In genomic region chr12:50747817-50748216, GRCh38 we compare ENCODE assay signal across 18 cellular contexts. TPM values are rescaled to one million over a fixed set of nuclear protein-coding genes. Genes with fewer than 3 reads are reported as not detected.
DNase-seq lines count a peak whose midpoint lies in the region; ATAC-seq, FAIRE-seq and TF ChIP-seq lines count a peak whose summit lies in the region.
"Had no signal": no experiment of that assay in that cellular context is flagged by ENCODE, and none has a peak within 500 bp of the region (broad histone marks: within the 10 kb centered on the region; RNA-seq: fewer than 3 reads in every experiment).

No MANE protein-coding gene starts in this region.

- TF ChIP-seq EP300 in K562 (IDR thresholded peaks at IDR 0.05; ENCODE audit: low read length) = no peak

- no peaks in the 10 kb centered on the region for H3K9me2 ChIP-seq in GM23338 (ENCODE audit: insufficient read depth)

- H3K4me3 ChIP-seq in GM23338 = no peak overlapping the region
- no peak overlapping the region for H3K4me3 ChIP-seq in K562
- no peak overlapping the region for H3K4me3 ChIP-seq in gastrocnemius medialis

- 84% methylated on average over 1 of the region's 1 CpG for WGBS in K562 (ENCODE audit: insufficient coverage, low coverage, missing lambda C conversion rate)

- H3K27ac Mint-ChIP-seq in GM23338 = no peak overlapping the region

- peak; percentile 42; the same call in 2 of the 3 replicates for ATAC-seq in GM23338
- ATAC-seq in K562 = no peak
- no peak for ATAC-seq in gastrocnemius medialis
- no peak for ATAC-seq in GM19397 (IDR thresholded peaks at IDR 0.05; ENCODE audit: unreplicated experiment)
- ATAC-seq: HCT116 had no signal

- no peaks in the 10 kb centered on the region for H3K9me1 ChIP-seq in K562 (ENCODE audit: control insufficient read depth, insufficient read depth, low read length)

- intact Hi-C loops in K562 (cut with micrococcal nuclease) = no loop called here
- intact Hi-C loops in gastrocnemius medialis (cut with DNase I; ENCODE audit: low total_unique reads) = no loop called here

- FAIRE-seq in K562 (lab: Jason Lieb, UNC) = peak; percentile 11

- CTCF ChIA-PET in K562 (lab: Yijun Ruan, JAX; ENCODE audit: low intra/inter-chr PET ratio) = interaction anchor here (0.6 kb wide), 1 partner anchor 84 kb away, joined by 3 read pairs; no protein-coding TSS in a partner anchor

- TF ChIP-seq RAD21 in K562 (CRISPR knock-in tag; conservative IDR thresholded peaks at IDR 0.05 in 1 of 2, IDR thresholded peaks at IDR 0.05 in 1 of 2) = no peak

- peak; percentile 54 for DNase-seq in GM23338 (ENCODE audit: low spot score)
- no peak for DNase-seq in K562 (ENCODE audit: extremely low read depth in 1 of 4, low spot score in 3 of 4)
- DNase-seq in islet precursor cell = peak; percentile 89
- DNase-seq in gastrocnemius medialis = no peak
- no peak for DNase-seq in NCI-H446 (lab: John Stamatoyannopoulos, UW)
- no peak for DNase-seq in DMS79 (lab: John Stamatoyannopoulos, UW)
- DNase-seq in SKM-1 (lab: John Stamatoyannopoulos, UW; ENCODE audit: unreplicated experiment) = no peak
- DNase-seq: C1 segment of cervical spinal cord, DMS 273 treated with DMSO at 0.1 percent for 48 hours, EL, KBM-7, NCI-H1436, NCI-H2029 treated with DMSO at 0.1 percent for 48 hours, NCI-H2171 treated with DMSO at 0.1 percent for 48 hours, NCI-H510A, NCI-H82 had no signal

- no peak overlapping the region for H3K4me2 ChIP-seq in GM23338
- no peak overlapping the region for H3K4me2 ChIP-seq in K562 (ENCODE audit: insufficient read depth, low read length)

- H2AFZ ChIP-seq in GM23338 = no peak overlapping the region
- H2AFZ ChIP-seq in K562 (ENCODE audit: low read depth, low read length) = no peak overlapping the region

- H3K27me3 ChIP-seq in GM23338 (ENCODE audit: insufficient read depth) (no peaks in the 10 kb centered on the region), K562 (ENCODE audit: control insufficient read depth in 2 of 2, insufficient read depth in 2 of 2, low read length in 2 of 2) (no peaks in the 10 kb centered on the region), gastrocnemius medialis (no peaks in the 10 kb centered on the region)

- H3K4me1 ChIP-seq in GM23338 (ENCODE audit: insufficient read depth) (no peaks in the 10 kb centered on the region; the same call in 1 of the 2 replicates), K562 (replicated peaks in 1 of 2; ENCODE audit: control insufficient read depth in 2 of 2, insufficient read depth in 2 of 2, low read length in 2 of 2) (peaks cover 0 to 16% of the 10 kb centered on the region in 2 experiments; a peak in 4 of 5 replicates), gastrocnemius medialis (peaks cover 13 to 26% of the 10 kb centered on the region in 2 donors)

- no peak overlapping the region for H3K9ac ChIP-seq in K562 (ENCODE audit: insufficient read depth in 1 of 2, low read depth in 2 of 2, low read length in 2 of 2)

- H4K20me1 ChIP-seq in GM23338 (replicated peaks; ENCODE audit: insufficient read depth) = 0 out of 2 replicates have a peak, but pooled peaks cover 6% of the 10 kb centered on the region
- H4K20me1 ChIP-seq in K562 (replicated peaks; ENCODE audit: control insufficient read depth, insufficient read depth, low read length) = no peaks in the 10 kb centered on the region

- H3K79me2 ChIP-seq in GM23338 (replicated peaks; ENCODE audit: insufficient read depth) (no peaks in the 10 kb centered on the region), K562 (ENCODE audit: control insufficient read depth, insufficient read depth, low read length) (no peaks in the 10 kb centered on the region)

- in situ Hi-C loops in K562 (cut with MboI) = loop anchor here (10.0 kb wide), 1 partner anchor 243 kb away; the partner anchor contains the start of gene DIP2B
- in situ Hi-C loops in gastrocnemius medialis (cut with MboI; ENCODE audit: low sequenced_read_pairs in 4 of 4) = loop anchor here in 1 of 4 donors (25.0 kb wide), 1 partner anchor 236 kb away; the partner anchor contains the start of gene DIP2B

- no TSS peak for BruUV-seq in K562 (replicated peaks; lab: Mats Ljungman, UMichigan)

- H3K9me3 ChIP-seq in K562 (replicated peaks; ENCODE audit: control insufficient read depth, insufficient read depth, low read depth, low read length) = no peaks in the 10 kb centered on the region
- no peaks in the 10 kb centered on the region for H3K9me3 ChIP-seq in gastrocnemius medialis

- POLR2A ChIA-PET in K562 (lab: Yijun Ruan, JAX) = no interaction called here

- H3F3A ChIP-seq in GM23338 (replicated peaks; ENCODE audit: low read depth) = peaks cover 3% of the 10 kb centered on the region; the same call in 1 of the 2 replicates

- H3K27me3 Mint-ChIP-seq in GM23338 (ENCODE audit: insufficient read depth, low read depth, poor library complexity) = peaks cover 4% of the 10 kb centered on the region

- H3K27ac ChIP-seq in GM23338 (ENCODE audit: low read depth) (peak overlapping the region; percentile 29; the same call in 1 of the 2 replicates), K562 (ENCODE audit: extremely low read depth, low read depth, low read length) (no peak overlapping the region), gastrocnemius medialis (peak overlapping the region; percentile 69 to 89 (median 78))

- H3K36me3 ChIP-seq in GM23338 (ENCODE audit: insufficient read depth) (no peaks in the 10 kb centered on the region; the same call in 1 of the 2 replicates), K562 (ENCODE audit: control insufficient read depth, insufficient read depth, low read length) (peaks cover 41% of the 10 kb centered on the region; the same call in 2 of the 3 replicates), gastrocnemius medialis (peaks cover 0 to 49% of the 10 kb centered on the region in 2 donors)

- TF ChIP-seq POLR2A in K562 (conservative IDR thresholded peaks at IDR 0.05) (no peak), gastrocnemius medialis (IDR thresholded peaks at IDR 0.05) (no peak)

- no peaks in the 10 kb centered on the region for H3K9me3 Mint-ChIP-seq in GM23338

- TF ChIP-seq CTCF in GM23338 (conservative IDR thresholded peaks at IDR 0.05; ENCODE audit: low read depth in 2 of 2) = no peak
- no peak for TF ChIP-seq CTCF in K562 (IDR thresholded peaks at IDR 0.05 in 2 of 3, conservative IDR thresholded peaks at IDR 0.05 in 1 of 3; ENCODE audit: insufficient read depth in 2 of 3, low read depth in 1 of 3, low read length in 3 of 3)
- no peak for TF ChIP-seq CTCF in gastrocnemius medialis (IDR thresholded peaks at IDR 0.05 in 4 of 5, conservative IDR thresholded peaks at IDR 0.05 in 1 of 5)

- peaks cover 15% of the 10 kb centered on the region; the same call in 2 of the 3 replicates for H3K36me3 Mint-ChIP-seq in GM23338 (ENCODE audit: low read depth)

- H3K4me1 Mint-ChIP-seq in GM23338 = peaks cover 9% of the 10 kb centered on the region

- H3K4me3 Mint-ChIP-seq in GM23338 = no peak overlapping the region

TF ChIP-seq in K562, 482 proteins besides CTCF, POLR2A, EP300 and RAD21 (continues in another document):
- no peak for TF ChIP-seq FUS (optimal IDR thresholded peaks at IDR 0.05; ENCODE audit: low read depth, low read length)
- no peak for TF ChIP-seq MCM3 (IDR thresholded peaks at IDR 0.05)
- no peak for TF ChIP-seq THAP12 (CRISPR knock-in tag; IDR thresholded peaks at IDR 0.05)
- no peak for TF ChIP-seq ZNF212 (CRISPR knock-in tag; IDR thresholded peaks at IDR 0.05)
- TF ChIP-seq PML (IDR thresholded peaks at IDR 0.05; ENCODE audit: low read length) = no peak
- TF ChIP-seq L3MBTL2 (IDR thresholded peaks at IDR 0.05) = no peak

RNA-seq across cellular contexts. Expression of gene ATF1, which starts 16.1 kb away (rescaled TPM):
- 17.5 and 20.4 TPM in 2 replicates for total RNA-seq in GM23338 (2014; rRNA removed; shearing (Covaris generic))
- 21.2 and 22.7 TPM in 2 replicates for polyA plus RNA-seq in GM23338 (2016; fragmentation: Nextera tagmentation; extraction: Ambion mirVana)
- total RNA-seq in K562 (2011; cell fraction: chromatin; rRNA removed; ENCODE audit: low replicate concordance) = 26.6 and 28.7 TPM in 2 replicates
- 23.5 and 27.1 TPM in 2 replicates for total RNA-seq in K562 (2011; cell fraction: nucleolus; rRNA removed)
- total RNA-seq in K562 (2011; cell fraction: nucleoplasm; rRNA removed) = 20.5 and 21.0 TPM in 2 replicates
- total RNA-seq in K562 (2014; rRNA removed) = 74.8 and 75.1 TPM in 2 replicates
- 43.3 and 56.1 TPM in 2 replicates for total RNA-seq in K562 (2014; rRNA removed; fragmentation: Illumina TruSeq; extraction: Trizol)
- total RNA-seq in K562 (2015; rRNA removed; fragmentation: Illumina TruSeq; extraction: Trizol) = 46.6 and 48.9 TPM in 2 replicates
- total RNA-seq in K562 (2021) = 51.1 and 51.4 TPM in 2 replicates
- polyA plus RNA-seq in K562 (2011; rRNA removed) = 83.5 and 87.8 TPM in 2 replicates
- polyA plus RNA-seq in K562 (2011; cell fraction: cytosol; rRNA removed) = 39.7 and 78.8 TPM in 2 replicates
- 36.0 and 39.0 TPM in 2 replicates for polyA plus RNA-seq in K562 (2011; cell fraction: nucleus; rRNA removed)
- 33.6 and 43.3 TPM in 2 replicates for polyA plus RNA-seq in K562 (2012)
- 61.5 and 62.2 TPM in 2 replicates for polyA plus RNA-seq in K562 (2014; fragmentation: Illumina TruSeq; extraction: Trizol)
- 10 to 100 TPM; 19.8 to 24.5 TPM for polyA plus RNA-seq in K562 (2014; fragmentation: Nextera tagmentation; extraction: Ambion mirVana)
- polyA plus RNA-seq in K562 (2014; rRNA removed) = 60.1 and 78.3 TPM in 2 replicates
- 68.4 and 70.8 TPM in 2 replicates for polyA minus RNA-seq in K562 (2011; rRNA and poly(A)+ RNA removed)
- 30.5 and 35.6 TPM in 2 replicates for polyA minus RNA-seq in K562 (2011; cell fraction: cytosol; rRNA and poly(A)+ RNA removed)
- polyA minus RNA-seq in K562 (2011; cell fraction: nucleus; rRNA and poly(A)+ RNA removed) = 14.3 and 31.5 TPM in 2 replicates
- total RNA-seq in gastrocnemius medialis = 10 to 100 TPM; 16.4 to 44.5 (median 37.5) TPM

Comparison
In these comparisons a context has a peak if more than half of its experiments do, and no peak if none do; other contexts are left out.
1. DNase-seq: peak in GM23338 (single experiment) and islet precursor cell (single experiment); none in K562 (0 of 4), gastrocnemius medialis (0 of 2), NCI-H446 (0 of 2), DMS79 (single experiment) and SKM-1 (single experiment).